Comparison of ENCODE assay signal across 17 cellular contexts in the genomic region with DNA sequence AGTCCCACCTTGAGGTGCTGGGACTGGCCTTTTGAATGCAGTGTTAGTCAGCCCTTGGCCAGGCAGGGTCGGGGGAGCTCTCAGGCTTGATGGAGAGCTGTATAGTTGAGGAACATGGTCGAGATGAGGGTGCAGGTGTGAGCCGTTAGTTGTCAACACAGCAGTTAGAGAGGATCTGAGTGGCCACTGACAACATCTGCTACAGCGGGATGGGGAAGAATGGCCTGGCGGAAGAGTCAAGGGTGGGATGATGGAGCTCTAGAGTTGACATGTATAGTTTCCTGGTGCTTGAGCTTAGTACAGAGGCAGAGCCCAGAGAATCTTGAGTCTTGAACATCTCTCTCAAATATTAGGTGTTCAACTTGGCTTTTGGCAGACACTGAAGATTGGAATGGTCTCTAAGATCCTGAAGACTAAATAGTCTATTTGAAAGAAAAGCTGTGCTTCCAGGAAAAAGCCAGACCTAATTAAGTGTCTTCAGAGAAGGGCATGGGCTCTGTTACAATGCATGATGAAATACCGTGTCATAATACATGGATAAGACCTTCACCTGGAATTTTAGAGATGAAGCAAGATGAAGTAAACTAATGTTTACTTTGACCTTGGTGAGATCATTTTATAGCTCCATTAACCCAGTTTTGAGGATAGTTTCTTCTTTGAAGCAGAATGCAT. TPM values are rescaled to one million over a fixed set of nuclear protein-coding genes. Genes with fewer than 3 reads are reported as not detected.
DNase-seq lines count a peak whose midpoint lies in the region; ATAC-seq and TF ChIP-seq lines count a peak whose summit lies in the region.
"Had no signal": no experiment of that assay in that cellular context is flagged by ENCODE, and none has a peak within 500 bp of the region (broad histone marks: within the 10 kb centered on the region; RNA-seq: fewer than 3 reads in every experiment).

No MANE protein-coding gene starts in this region.

- H3K27me3 Mint-ChIP-seq in Caco-2 (ENCODE audit: insufficient read depth, unreplicated experiment) (no peaks in the 10 kb centered on the region), endodermal cell (ENCODE audit: insufficient read depth) (no peaks in the 10 kb centered on the region), nephron progenitor cell (ENCODE audit: low read depth, poor library complexity) (no peaks in the 10 kb centered on the region)
- H3K27me3 Mint-ChIP-seq: stimulated activated naive B cell treated with anti-CD40 and anti-IgM and Interleukin-4, amounts not matched to agents 10 μg/mL and 1 μg/mL and 100 μg/mL, for 72 hours had no signal

- TSS peak; percentile 100 for BruUV-seq in Caco-2 (replicated peaks; lab: Mats Ljungman, UMichigan)

- ATAC-seq in right cardiac atrium (no peak), GM19452 (IDR thresholded peaks at IDR 0.05; ENCODE audit: unreplicated experiment) (no peak)
- ATAC-seq: activated CD4-positive, CD25-positive, alpha-beta regulatory T cell treated with anti-CD3 and anti-CD28 coated beads, Interleukin-2, amount 50 U/mL, for 24 hours; stimulated activated naive B cell treated with anti-CD40 and anti-IgM and Interleukin-4, amounts not matched to agents 10 μg/mL and 1 μg/mL and 100 μg/mL, for 72 hours had no signal

- H3K4me3 ChIP-seq in Caco-2 (ENCODE audit: low read depth, low read length) (no peak overlapping the region), endodermal cell (ENCODE audit: low read length) (no peak overlapping the region), right cardiac atrium (ENCODE audit: low read length) (no peak overlapping the region)
- H3K4me3 ChIP-seq: neural progenitor cell, tibial nerve had no signal

- H3K36me3 ChIP-seq in Caco-2 (ENCODE audit: control insufficient read depth, insufficient read depth, low read length) (no peaks in the 10 kb centered on the region), endodermal cell (ENCODE audit: control insufficient read depth, insufficient read depth, low read length) (peaks cover 24% of the 10 kb centered on the region)
- H3K36me3 ChIP-seq: neural progenitor cell had no signal

- H3K27ac Mint-ChIP-seq in Caco-2 (ENCODE audit: unreplicated experiment) (peak overlapping the region; percentile 93), endodermal cell (peak overlapping the region; percentile 13), nephron progenitor cell (peak overlapping the region; percentile 21)
- H3K27ac Mint-ChIP-seq: neural progenitor cell; stimulated activated naive B cell treated with anti-CD40 and anti-IgM and Interleukin-4, amounts not matched to agents 10 μg/mL and 1 μg/mL and 100 μg/mL, for 72 hours had no signal

- peaks cover 30% of the 10 kb centered on the region for H3K4me1 Mint-ChIP-seq in Caco-2 (ENCODE audit: low read depth, unreplicated experiment)
- H3K4me1 Mint-ChIP-seq in endodermal cell: peaks cover 17% of the 10 kb centered on the region
- H3K4me1 Mint-ChIP-seq in nephron progenitor cell: peaks cover 12% of the 10 kb centered on the region

- CTCF ChIA-PET in Caco-2 (lab: Charles Lee): no interaction called here

- no peaks in the 10 kb centered on the region for H3K27me3 ChIP-seq in Caco-2 (replicated peaks; ENCODE audit: control insufficient read depth, insufficient read depth, low read length)
- H3K27me3 ChIP-seq in endodermal cell (ENCODE audit: control insufficient read depth, insufficient read depth, low read length, poor library complexity, severe bottlenecking): no peaks in the 10 kb centered on the region
- H3K27me3 ChIP-seq in right cardiac atrium (ENCODE audit: control insufficient read depth, insufficient read depth): no peaks in the 10 kb centered on the region
- H3K27me3 ChIP-seq: neural progenitor cell, tibial nerve had no signal

- H3K4me3 Mint-ChIP-seq in Caco-2 (ENCODE audit: unreplicated experiment) (no peak overlapping the region), endodermal cell (no peak overlapping the region), nephron progenitor cell (no peak overlapping the region)
- H3K4me3 Mint-ChIP-seq: neural progenitor cell; stimulated activated naive B cell treated with anti-CD40 and anti-IgM and Interleukin-4, amounts not matched to agents 10 μg/mL and 1 μg/mL and 100 μg/mL, for 72 hours had no signal

- POLR2A ChIA-PET in Caco-2 (lab: Charles Lee): interaction anchor here (1.7 kb wide), 1 partner anchor 10 kb away, joined by 29 read pairs; a partner anchor contains a TSS

- H3K9me3 ChIP-seq in Caco-2 (no peaks in the 10 kb centered on the region), endodermal cell (ENCODE audit: control insufficient read depth, low read length) (peaks cover 10% of the 10 kb centered on the region), right cardiac atrium (ENCODE audit: control insufficient read depth, low read length) (no peaks in the 10 kb centered on the region)

- no peak overlapping the region for H3K9ac ChIP-seq in endodermal cell (ENCODE audit: extremely low read depth, low read length, poor library complexity, severe bottlenecking)
- H3K9ac ChIP-seq: neural progenitor cell had no signal

- H3K27ac ChIP-seq in endodermal cell (ENCODE audit: low read depth, low read length) (no peak overlapping the region), right cardiac atrium (ENCODE audit: low read length) (no peak overlapping the region)
- H3K27ac ChIP-seq: HL-60, neural progenitor cell had no signal

- no peak for TF ChIP-seq CTCF in Caco-2 (IDR thresholded peaks at IDR 0.05; ENCODE audit: insufficient read depth in 1 of 2, low read depth in 1 of 2, low read length in 1 of 2, severe bottlenecking in 1 of 2, unreplicated experiment in 1 of 2)
- TF ChIP-seq CTCF in endodermal cell (conservative IDR thresholded peaks at IDR 0.05): no peak
- TF ChIP-seq CTCF in nephron progenitor cell (IDR thresholded peaks at IDR 0.05): no peak

- H3K9me3 Mint-ChIP-seq in Caco-2 (ENCODE audit: unreplicated experiment): no peaks in the 10 kb centered on the region
- H3K9me3 Mint-ChIP-seq in endodermal cell: peaks cover 4% of the 10 kb centered on the region
- H3K9me3 Mint-ChIP-seq in nephron progenitor cell: peaks cover 18% of the 10 kb centered on the region

- WGBS in endodermal cell (ENCODE audit: insufficient coverage in 1 of 2, insufficient read length in 1 of 2), 2 experiments: 95 to 97% methylated on average over 6 of the region's 6 CpGs
- 93% methylated on average over 6 of the region's 6 CpGs for WGBS in right cardiac atrium

- peaks cover 23% of the 10 kb centered on the region for H3K4me1 ChIP-seq in Caco-2
- H3K4me1 ChIP-seq in endodermal cell (ENCODE audit: control insufficient read depth, insufficient read depth, low read length): peaks cover 8% of the 10 kb centered on the region
- peaks cover 6% of the 10 kb centered on the region for H3K4me1 ChIP-seq in right cardiac atrium (ENCODE audit: control insufficient read depth, insufficient read depth, low read length)
- H3K4me1 ChIP-seq: neural progenitor cell had no signal

- DNase-seq in Caco-2 (peak in 1 of 2 experiments; percentile 32), OCI-M1 (lab: John Stamatoyannopoulos, UW) (peak; percentile 61), endodermal cell (no peak), nephron progenitor cell (no peak), right cardiac atrium (no peak), islet precursor cell (no peak)
- DNase-seq in activated effector memory CD4-positive, alpha-beta T cell treated with anti-CD3 and anti-CD28 coated beads, Interleukin-2, amount 50 U/mL, for 16 hours: no peak
- DNase-seq: effector memory CD4-positive, alpha-beta T cell; KBM-7; NCI-H1092; NCI-H748 treated with DMSO at 0.1 percent for 48 hours; stimulated activated naive B cell treated with anti-CD40 and anti-IgM and Interleukin-4, amounts not matched to agents 10 μg/mL and 1 μg/mL and 100 μg/mL, for 72 hours had no signal

- H3K36me3 Mint-ChIP-seq in Caco-2 (ENCODE audit: insufficient read depth, unreplicated experiment) (peaks cover 12% of the 10 kb centered on the region), endodermal cell (ENCODE audit: low read depth) (peaks cover 39% of the 10 kb centered on the region), nephron progenitor cell (ENCODE audit: low read depth) (peaks cover 51% of the 10 kb centered on the region)

- intact Hi-C loops in Caco-2 (cut with micrococcal nuclease; ENCODE audit: unreplicated experiment) (loop anchor here (1.0 to 2.0 kb wide), 3 partner anchors 9 to 136 kb away; a partner anchor contains a TSS), right cardiac atrium (cut with DNase I) (no loop called here)

RNA-seq across cellular contexts. Expression of a gene that starts 9.7 kb away (rescaled TPM):
- total RNA-seq in Caco-2 (2022) (38.5 and 39.9 TPM in 2 replicates), endodermal cell (10 to 100 TPM; 60.2 to 67.2 TPM), right cardiac atrium (10 to 100 TPM; 49.6 to 56.2 (median 55.3) TPM)
- 57.6 TPM for polyA plus RNA-seq in endodermal cell (2013, experiment 1 of 2)
- 59.6 TPM for polyA plus RNA-seq in endodermal cell (2013, experiment 2 of 2)
- polyA plus RNA-seq in right cardiac atrium: 35.6 TPM

Comparison
In these comparisons a context has a peak if more than half of its experiments do, and no peak if none do; other contexts are left out.
1. H3K27ac Mint-ChIP-seq: peak in every context shown above with its lines; median percentile 93 in Caco-2; 21 in nephron progenitor cell; 13 in endodermal cell.